Comparison of ENCODE assay signal across 8 cellular contexts in the genomic region with DNA sequence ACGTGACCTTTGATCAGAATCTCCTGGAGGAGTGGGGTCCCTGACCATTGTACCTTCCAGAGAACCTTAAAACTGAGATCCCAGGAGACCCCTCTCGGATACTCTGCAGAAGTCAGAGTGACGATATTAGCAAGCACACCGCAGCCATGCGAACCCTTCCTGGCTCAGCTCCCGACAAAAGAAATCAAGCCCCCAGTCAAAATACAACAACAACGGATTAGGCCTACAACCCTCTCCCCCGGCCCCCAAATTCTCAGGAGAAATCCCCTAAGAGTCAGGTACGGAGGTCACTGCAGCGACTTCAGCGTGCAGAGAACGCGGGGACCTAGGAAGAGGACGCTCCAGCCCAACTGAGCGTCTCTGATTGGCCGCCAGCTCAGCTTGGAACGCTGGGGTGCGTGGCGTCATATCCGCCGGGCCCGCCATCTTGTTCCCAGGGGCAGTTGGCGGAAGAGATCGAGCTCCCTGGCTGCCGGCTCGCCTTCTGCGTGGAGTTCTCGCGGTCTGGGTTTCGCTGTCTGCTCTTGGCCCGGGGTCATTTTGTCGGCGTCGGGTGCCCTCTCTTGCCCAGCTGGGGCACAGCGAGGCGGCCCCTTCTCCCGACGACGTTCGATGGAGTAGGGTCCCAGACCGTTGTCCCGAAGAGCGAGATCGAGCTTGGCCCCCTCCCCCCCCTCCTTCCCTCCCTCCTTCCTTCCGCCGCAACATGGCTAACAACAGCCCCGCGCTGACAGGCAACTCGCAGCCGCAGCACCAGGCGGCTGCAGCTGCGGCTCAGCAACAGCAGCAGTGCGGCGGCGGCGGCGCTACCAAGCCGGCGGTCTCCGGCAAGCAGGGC. TPM values are rescaled to one million over a fixed set of nuclear protein-coding genes. Genes with fewer than 3 reads are reported as not detected.
DNase-seq lines count a peak whose midpoint lies in the region; ATAC-seq and TF ChIP-seq lines count a peak whose summit lies in the region.

A gene with protein sequence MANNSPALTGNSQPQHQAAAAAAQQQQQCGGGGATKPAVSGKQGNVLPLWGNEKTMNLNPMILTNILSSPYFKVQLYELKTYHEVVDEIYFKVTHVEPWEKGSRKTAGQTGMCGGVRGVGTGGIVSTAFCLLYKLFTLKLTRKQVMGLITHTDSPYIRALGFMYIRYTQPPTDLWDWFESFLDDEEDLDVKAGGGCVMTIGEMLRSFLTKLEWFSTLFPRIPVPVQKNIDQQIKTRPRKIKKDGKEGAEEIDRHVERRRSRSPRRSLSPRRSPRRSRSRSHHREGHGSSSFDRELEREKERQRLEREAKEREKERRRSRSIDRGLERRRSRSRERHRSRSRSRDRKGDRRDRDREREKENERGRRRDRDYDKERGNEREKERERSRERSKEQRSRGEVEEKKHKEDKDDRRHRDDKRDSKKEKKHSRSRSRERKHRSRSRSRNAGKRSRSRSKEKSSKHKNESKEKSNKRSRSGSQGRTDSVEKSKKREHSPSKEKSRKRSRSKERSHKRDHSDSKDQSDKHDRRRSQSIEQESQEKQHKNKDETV (plus strand): TSS at position 425 of the 838 bp plus-strand sequence. CDS start 282 bp downstream, at position 707.

- H3K9ac ChIP-seq in SU-DHL-6 (ENCODE audit: low read length) (peak within 1 kb of the TSS; percentile 73), parathyroid adenoma (peak within 1 kb of the TSS; percentile 74)

- H3F3A ChIP-seq in SU-DHL-6 (ENCODE audit: insufficient read depth) = peaks cover 4% of the 10 kb centered on the region; the same call in 1 of the 2 replicates

- H3K9me3 ChIP-seq in SU-DHL-6 (ENCODE audit: insufficient read depth, low read length) = no peaks in the 10 kb centered on the region
- H3K9me3 ChIP-seq in parathyroid adenoma (ENCODE audit: control insufficient read depth, low read length) = no peaks in the 10 kb centered on the region
- no peaks in the 10 kb centered on the region for H3K9me3 ChIP-seq in tibial nerve

- DNase-seq in GM10266 (ENCODE audit: extremely low spot score) (peak; percentile 93), NCI-H1105 (lab: John Stamatoyannopoulos, UW) (peak; percentile 94), Right ventricle myocardium superior (peak; percentile 97), tibial nerve (ENCODE audit: low spot score in 2 of 2) (peak; percentile 91)
- DNase-seq in activated naive CD8-positive, alpha-beta T cell treated with anti-CD3 and anti-CD28 coated beads, Interleukin-2, amount 50 U/mL, for 16 hours (ENCODE audit: low read depth, low spot score) = peak; percentile 84

- TF ChIP-seq CTCF in GM10266 (IDR thresholded peaks at IDR 0.05; ENCODE audit: control insufficient read depth, insufficient read depth, low read depth, missing control alignments) = no peak
- TF ChIP-seq CTCF in SU-DHL-6 (IDR thresholded peaks at IDR 0.05; ENCODE audit: insufficient read depth, low read length, poor library complexity, severe bottlenecking) = no peak
- TF ChIP-seq CTCF in parathyroid adenoma (IDR thresholded peaks at IDR 0.05) = no peak
- peak in 1 of 5 experiments; percentile 9 for TF ChIP-seq CTCF in tibial nerve (IDR thresholded peaks at IDR 0.05)

- H3K27me3 ChIP-seq in SU-DHL-6 (ENCODE audit: low read length) = no peaks in the 10 kb centered on the region
- no peaks in the 10 kb centered on the region for H3K27me3 ChIP-seq in parathyroid adenoma (ENCODE audit: control insufficient read depth, insufficient read depth, low read length)
- H3K27me3 ChIP-seq in tibial nerve = no peaks in the 10 kb centered on the region

- WGBS in tibial nerve, 2 donors = 0% methylated on average over 27 to 51 of the region's 60 CpGs

- H3K4me1 ChIP-seq in parathyroid adenoma = no peaks in the 10 kb centered on the region
- peaks cover 3 to 35% (median 19%) of the 10 kb centered on the region in 4 donors for H3K4me1 ChIP-seq in tibial nerve

- intact Hi-C loops in Right ventricle myocardium superior (cut with DNase I) = loop anchor here (10.0 kb wide), 1 partner anchor 53 kb away; a partner anchor contains a TSS

- H3K36me3 ChIP-seq in SU-DHL-6 (ENCODE audit: low read length) (peaks cover 25% of the 10 kb centered on the region), parathyroid adenoma (ENCODE audit: control insufficient read depth, insufficient read depth, low read length) (no peaks in the 10 kb centered on the region), tibial nerve (peaks cover 0 to 15% (median 0%) of the 10 kb centered on the region in 3 donors)

- H3K4me2 ChIP-seq in SU-DHL-6 (ENCODE audit: low read depth, low read length, poor library complexity, severe bottlenecking) (peak within 1 kb of the TSS; percentile 97), parathyroid adenoma (ENCODE audit: low read length) (peak within 1 kb of the TSS; percentile 85)

- peak within 1 kb of the TSS; percentile 90 for H3K27ac ChIP-seq in SU-DHL-6 (ENCODE audit: low read depth, low read length)
- peak within 1 kb of the TSS; percentile 91 for H3K27ac ChIP-seq in parathyroid adenoma
- H3K27ac ChIP-seq in tibial nerve = peak within 1 kb of the TSS; percentile 97 to 98 (median 97)

- H2AFZ ChIP-seq in SU-DHL-6 (ENCODE audit: low read depth, low read length, severe bottlenecking) (peak within 1 kb of the TSS; percentile 68), parathyroid adenoma (peak within 1 kb of the TSS; percentile 80)

- H4K20me1 ChIP-seq in SU-DHL-6 (ENCODE audit: low read depth, low read length) = peaks cover 36% of the 10 kb centered on the region

- H3K9me2 ChIP-seq in SU-DHL-6 (replicated peaks; ENCODE audit: insufficient read depth, low read length) = no peaks in the 10 kb centered on the region

- TF ChIP-seq EP300 in tibial nerve (IDR thresholded peaks at IDR 0.05) = peak in 1 of 2 donors; percentile 98

- H3K79me2 ChIP-seq in SU-DHL-6 (ENCODE audit: insufficient read depth, low read length) (peaks cover 55% of the 10 kb centered on the region), parathyroid adenoma (peaks cover 7% of the 10 kb centered on the region)

- peak; percentile 95 to 96 for TF ChIP-seq POLR2A in tibial nerve (IDR thresholded peaks at IDR 0.05)

- peak within 1 kb of the TSS; percentile 98 for H3K4me3 ChIP-seq in SU-DHL-6 (ENCODE audit: insufficient read depth, low read length, poor library complexity, severe bottlenecking)
- H3K4me3 ChIP-seq in parathyroid adenoma (ENCODE audit: low read depth, low read length) = peak within 1 kb of the TSS; percentile 97
- peak within 1 kb of the TSS; percentile 86 to 95 (median 88) for H3K4me3 ChIP-seq in tibial nerve

- ATAC-seq in HG02623 (IDR thresholded peaks at IDR 0.05; ENCODE audit: unreplicated experiment) = peak; percentile 95
- peak; percentile 99 for ATAC-seq in Right ventricle myocardium superior (ENCODE audit: poor library complexity)

RNA-seq across cellular contexts. Expression of the gene that starts here (rescaled TPM):
- total RNA-seq in Right ventricle myocardium superior = 16.9 TPM
- total RNA-seq in tibial nerve = 10 to 100 TPM; 25.7 to 34.1 (median 29.3) TPM

Comparison
In these comparisons a context has a peak if more than half of its experiments do, and no peak if none do; other contexts are left out.
1. Peak in every context shown above with its lines: DNase-seq, ATAC-seq, H3K4me3 ChIP-seq and H3K27ac ChIP-seq.